8 cellular contexts compared by ENCODE assay signal in the genomic region with DNA sequence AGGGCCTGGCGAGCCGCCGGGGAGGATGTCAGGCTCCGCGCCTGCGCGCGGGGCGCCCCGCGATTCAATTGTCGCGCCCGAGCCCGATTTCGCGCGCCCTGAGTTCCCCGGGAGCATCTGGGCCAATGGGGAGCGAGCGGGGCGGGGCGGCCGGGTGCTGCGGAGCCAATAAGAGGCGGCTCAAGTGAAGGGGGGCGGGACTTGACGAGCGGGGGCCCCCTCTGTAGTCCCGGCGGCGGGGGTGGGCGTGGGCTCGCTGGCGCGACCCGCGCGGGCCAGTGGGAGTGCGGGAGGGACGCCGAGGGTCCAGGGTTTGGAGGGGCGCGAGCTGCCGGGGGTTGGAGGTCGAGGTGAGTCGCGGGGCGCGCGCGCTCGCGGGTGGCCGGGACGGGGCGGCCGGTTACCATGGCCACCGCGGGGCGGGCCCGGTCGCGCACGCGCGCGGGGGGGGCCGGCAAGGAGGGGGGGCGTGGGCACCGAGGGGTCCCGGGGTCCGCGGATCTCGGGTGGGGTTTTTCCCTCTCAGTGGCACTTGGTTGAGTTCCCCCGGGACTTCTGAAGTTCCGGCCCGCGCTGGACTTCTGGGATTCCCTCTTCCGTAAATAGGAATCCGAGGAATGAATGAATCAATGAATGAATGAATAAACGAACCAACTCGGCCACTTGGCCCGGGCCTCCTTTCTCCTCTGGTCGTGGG. TPM values are rescaled to one million over a fixed set of nuclear protein-coding genes. Genes with fewer than 3 reads are reported as not detected.
DNase-seq lines count a peak whose midpoint lies in the region; ATAC-seq and TF ChIP-seq lines count a peak whose summit lies in the region.

No MANE protein-coding gene starts in this region.

- WGBS in mesendoderm (ENCODE audit: extremely low coverage, insufficient coverage, low lambda C conversion rate) = no CpG with 5 or more reads among the region's 85 CpGs

- H3K27me3 ChIP-seq in HUES6 (ENCODE audit: control insufficient read depth, insufficient read depth, low read length) (no peaks in the 10 kb centered on the region), mesendoderm (ENCODE audit: insufficient read depth, low read length, poor library complexity) (no peaks in the 10 kb centered on the region)

- H3K27ac ChIP-seq in C4-2B (peak overlapping the region; percentile 83), HUES6 (ENCODE audit: low read depth, low read length) (peak overlapping the region; percentile 76; the same call in 1 of the 2 replicates), mesendoderm (ENCODE audit: low read depth, low read length) (no peak overlapping the region)

- ATAC-seq in effector memory CD8-positive, alpha-beta T cell (replicated peaks) = peak; percentile 81

- no peaks in the 10 kb centered on the region for H3K27me3 Mint-ChIP-seq in effector memory CD8-positive, alpha-beta T cell

- H3K27ac Mint-ChIP-seq in effector memory CD8-positive, alpha-beta T cell = peak overlapping the region; percentile 79 to 96

- no peaks in the 10 kb centered on the region for H3K9me3 ChIP-seq in HUES6 (ENCODE audit: control insufficient read depth, insufficient read depth, low read depth, low read length)

- TF ChIP-seq CTCF in C4-2B (conservative IDR thresholded peaks at IDR 0.05) (no peak), GM20000 (IDR thresholded peaks at IDR 0.05; ENCODE audit: extremely low read depth, missing control alignments) (no peak)

- peak overlapping the region; percentile 46 for H3K18ac ChIP-seq in mesendoderm (ENCODE audit: low read length)

- H3K4me1 Mint-ChIP-seq in effector memory CD8-positive, alpha-beta T cell (ENCODE audit: low read depth in 2 of 2) = peaks cover 41 to 53% of the 10 kb centered on the region in 2 donors

- H2BK15ac ChIP-seq in mesendoderm (replicated peaks; ENCODE audit: low read depth) = no peak overlapping the region

- H4K8ac ChIP-seq in mesendoderm (ENCODE audit: low read depth, low read length) = no peak overlapping the region

- peak overlapping the region; percentile 94 for H3K56ac ChIP-seq in mesendoderm (ENCODE audit: low read length)

- H3K23ac ChIP-seq in mesendoderm (ENCODE audit: low read length) = no peak overlapping the region

- DNase-seq in GM20000 (ENCODE audit: low spot score) (peak; percentile 99), NOMO-1 treated with DMSO at 0.1 percent for 48 hours (lab: John Stamatoyannopoulos, UW; ENCODE audit: unreplicated experiment) (peak; percentile 92), mesendoderm (peak; percentile 92)
- DNase-seq in activated CD8-positive, alpha-beta memory T cell treated with anti-CD3 and anti-CD28 coated beads for 48 hours (ENCODE audit: low read depth in 2 of 3, low spot score in 2 of 3) = peak; percentile 81 to 85 (median 84)
- peak; percentile 91 to 93 (median 91) for DNase-seq in effector memory CD8-positive, alpha-beta T cell
- peak; percentile 82 for DNase-seq in stimulated activated CD8-positive, alpha-beta memory T cell treated with anti-CD3 and anti-CD28 coated beads, Interleukin-12 subunit alpha, Interleukin-12 subunit beta, amount 100 ng/mL, for 1 hour (ENCODE audit: low read depth)

- peak overlapping the region; percentile 78 to 97 for H3K4me3 Mint-ChIP-seq in effector memory CD8-positive, alpha-beta T cell

- peaks cover 30% of the 10 kb centered on the region for H3K36me3 Mint-ChIP-seq in effector memory CD8-positive, alpha-beta T cell (ENCODE audit: insufficient read depth)

- no peak overlapping the region for H2AK5ac ChIP-seq in mesendoderm (ENCODE audit: low read length)

- peaks cover 34% of the 10 kb centered on the region for H3K4me1 ChIP-seq in HUES6 (ENCODE audit: control insufficient read depth, insufficient read depth, low read length)
- no peaks in the 10 kb centered on the region for H3K4me1 ChIP-seq in mesendoderm (ENCODE audit: control insufficient read depth, low read depth, low read length)

- no peak overlapping the region for H4K5ac ChIP-seq in mesendoderm (ENCODE audit: low read length)

- H3K36me3 ChIP-seq in HUES6 (ENCODE audit: control insufficient read depth, insufficient read depth, low read length) (peaks cover 33% of the 10 kb centered on the region), mesendoderm (ENCODE audit: control insufficient read depth, insufficient read depth, low read length) (peaks cover 4% of the 10 kb centered on the region)

- H3K79me2 ChIP-seq in mesendoderm (ENCODE audit: control insufficient read depth, insufficient read depth, low read length) = peaks cover 41% of the 10 kb centered on the region

- H3K4me3 ChIP-seq in HUES6 (ENCODE audit: low read depth, low read length) (peak overlapping the region; percentile 57), mesendoderm (ENCODE audit: low read length) (peak overlapping the region; percentile 59)

- H2BK120ac ChIP-seq in mesendoderm (ENCODE audit: low read depth, low read length) = no peak overlapping the region

- H3K9me3 Mint-ChIP-seq in effector memory CD8-positive, alpha-beta T cell = no peaks in the 10 kb centered on the region

- peak overlapping the region; percentile 79 for H3K4me2 ChIP-seq in mesendoderm (ENCODE audit: low read length)

- H3K9ac ChIP-seq in HUES6 (ENCODE audit: low read length) (peak overlapping the region; percentile 81), mesendoderm (ENCODE audit: low read length) (peak overlapping the region; percentile 78)

- no peak overlapping the region for H2BK5ac ChIP-seq in mesendoderm (ENCODE audit: low read length)

- H3K4ac ChIP-seq in mesendoderm (ENCODE audit: low read depth, low read length) = peak overlapping the region; percentile 75

- H3K79me1 ChIP-seq in mesendoderm (ENCODE audit: low read length) = peaks cover 20% of the 10 kb centered on the region

RNA-seq across cellular contexts. Expression of gene UHRF1, which starts 0.7 kb away (rescaled TPM):
- polyA plus RNA-seq in mesendoderm (2013, experiment 1 of 2) = 38.1 TPM
- 38.3 TPM for polyA plus RNA-seq in mesendoderm (2013, experiment 2 of 2)

RNA-seq across cellular contexts. Expression of gene ARRDC5, which starts 7.3 kb away (rescaled TPM):
- polyA plus RNA-seq in mesendoderm (2013, experiment 1 of 2) = not detected
- polyA plus RNA-seq in mesendoderm (2013, experiment 2 of 2) = not detected

RNA-seq across cellular contexts. Expression of gene PLIN3, which starts 42.6 kb away (rescaled TPM):
- polyA plus RNA-seq in mesendoderm (2013, experiment 1 of 2) = 27.5 TPM
- 28.8 TPM for polyA plus RNA-seq in mesendoderm (2013, experiment 2 of 2)

RNA-seq across cellular contexts. Expression of gene KDM4B, which starts 58.9 kb away (rescaled TPM):
- polyA plus RNA-seq in mesendoderm (2013, experiment 1 of 2) = 8.5 TPM
- 8.4 TPM for polyA plus RNA-seq in mesendoderm (2013, experiment 2 of 2)
